ENCODE assay signal across 1 cellular context in the genomic region with DNA sequence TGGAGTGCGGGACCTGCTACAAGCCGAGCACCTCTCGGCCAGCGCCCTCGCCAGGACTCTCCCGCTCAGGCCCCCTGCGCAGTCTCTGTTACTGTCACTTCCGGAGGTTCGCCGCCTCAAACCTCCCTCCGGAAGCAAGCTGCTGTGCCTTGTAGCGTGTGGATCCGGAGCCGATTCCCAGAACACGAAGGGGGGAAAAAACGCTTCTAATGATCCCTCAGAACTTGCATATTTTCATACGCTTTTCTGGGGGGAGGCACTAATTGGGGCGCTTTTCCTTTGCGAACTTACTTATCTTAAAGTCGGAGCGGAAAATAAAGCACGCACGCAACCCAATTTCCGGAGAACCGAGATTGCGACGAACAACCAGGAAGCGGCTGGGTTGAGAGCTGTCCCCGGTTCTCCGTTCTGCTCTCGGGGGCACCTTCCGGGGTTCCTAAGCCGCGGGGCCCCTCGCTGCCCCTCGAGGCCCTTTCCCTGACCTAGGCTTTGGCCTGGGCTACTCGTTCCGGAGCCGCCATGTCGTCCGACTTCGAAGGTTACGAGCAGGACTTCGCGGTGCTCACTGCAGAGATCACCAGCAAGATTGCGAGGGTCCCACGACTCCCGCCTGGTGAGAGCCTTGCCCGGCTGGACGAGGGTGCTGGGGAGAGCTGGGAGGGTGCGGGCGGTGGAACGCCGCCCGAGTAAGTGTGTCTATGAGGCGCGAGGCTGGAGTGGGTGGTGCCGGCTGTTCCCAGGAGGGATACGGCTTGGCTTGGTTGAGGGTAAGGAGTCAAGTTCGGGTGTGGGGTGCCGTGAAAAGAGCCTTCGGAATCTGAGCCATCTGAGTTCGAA.
TF ChIP-seq lines count a peak whose summit lies in the region.

A gene (plus strand): TSS at position 361 of the 837 bp plus-strand sequence. CDS start 159 bp downstream, at position 520.
A gene with protein sequence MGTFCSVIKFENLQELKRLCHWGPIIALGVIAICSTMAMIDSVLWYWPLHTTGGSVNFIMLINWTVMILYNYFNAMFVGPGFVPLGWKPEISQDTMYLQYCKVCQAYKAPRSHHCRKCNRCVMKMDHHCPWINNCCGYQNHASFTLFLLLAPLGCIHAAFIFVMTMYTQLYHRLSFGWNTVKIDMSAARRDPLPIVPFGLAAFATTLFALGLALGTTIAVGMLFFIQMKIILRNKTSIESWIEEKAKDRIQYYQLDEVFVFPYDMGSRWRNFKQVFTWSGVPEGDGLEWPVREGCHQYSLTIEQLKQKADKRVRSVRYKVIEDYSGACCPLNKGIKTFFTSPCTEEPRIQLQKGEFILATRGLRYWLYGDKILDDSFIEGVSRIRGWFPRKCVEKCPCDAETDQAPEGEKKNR (minus strand): TSS at position 60 of the 837 bp plus-strand sequence. CDS start 1,478 bp downstream, outside the sequence.

TF ChIP-seq in HepG2, 621 proteins besides CTCF, POLR2A, EP300 and RAD21 (continued from another document):
- TF ChIP-seq MAZ (IDR thresholded peaks at IDR 0.05; ENCODE audit: borderline replicate concordance, low read depth, low read length): peak; percentile 47; the same call in 1 of the 2 replicates
- no peak for TF ChIP-seq MAZ (CRISPR knock-in tag; IDR thresholded peaks at IDR 0.05; ENCODE audit: low read depth)
- TF ChIP-seq, protein P1, sequence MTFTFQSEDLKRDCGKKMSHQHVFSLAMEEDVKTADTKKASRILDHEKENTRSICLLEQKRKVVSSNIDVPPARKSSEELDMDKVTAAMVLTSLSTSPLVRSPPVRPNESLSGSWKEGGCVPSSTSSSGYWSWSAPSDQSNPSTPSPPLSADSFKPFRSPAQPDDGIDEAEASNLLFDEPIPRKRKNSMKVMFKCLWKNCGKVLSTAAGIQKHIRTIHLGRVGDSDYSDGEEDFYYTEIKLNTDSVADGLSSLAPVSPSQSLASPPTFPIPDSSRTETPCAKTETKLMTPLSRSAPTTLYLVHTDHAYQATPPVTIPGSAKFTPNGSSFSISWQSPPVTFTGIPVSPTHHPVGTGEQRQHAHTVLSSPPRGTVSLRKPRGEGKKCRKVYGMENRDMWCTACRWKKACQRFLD (CRISPR knock-in tag; IDR thresholded peaks at IDR 0.05; ENCODE audit: borderline replicate concordance): peak; percentile 41; the same call in 1 of the 2 replicates
- no peak for TF ChIP-seq ZSCAN30 (CRISPR knock-in tag; IDR thresholded peaks at IDR 0.05)
- TF ChIP-seq, protein P2, sequence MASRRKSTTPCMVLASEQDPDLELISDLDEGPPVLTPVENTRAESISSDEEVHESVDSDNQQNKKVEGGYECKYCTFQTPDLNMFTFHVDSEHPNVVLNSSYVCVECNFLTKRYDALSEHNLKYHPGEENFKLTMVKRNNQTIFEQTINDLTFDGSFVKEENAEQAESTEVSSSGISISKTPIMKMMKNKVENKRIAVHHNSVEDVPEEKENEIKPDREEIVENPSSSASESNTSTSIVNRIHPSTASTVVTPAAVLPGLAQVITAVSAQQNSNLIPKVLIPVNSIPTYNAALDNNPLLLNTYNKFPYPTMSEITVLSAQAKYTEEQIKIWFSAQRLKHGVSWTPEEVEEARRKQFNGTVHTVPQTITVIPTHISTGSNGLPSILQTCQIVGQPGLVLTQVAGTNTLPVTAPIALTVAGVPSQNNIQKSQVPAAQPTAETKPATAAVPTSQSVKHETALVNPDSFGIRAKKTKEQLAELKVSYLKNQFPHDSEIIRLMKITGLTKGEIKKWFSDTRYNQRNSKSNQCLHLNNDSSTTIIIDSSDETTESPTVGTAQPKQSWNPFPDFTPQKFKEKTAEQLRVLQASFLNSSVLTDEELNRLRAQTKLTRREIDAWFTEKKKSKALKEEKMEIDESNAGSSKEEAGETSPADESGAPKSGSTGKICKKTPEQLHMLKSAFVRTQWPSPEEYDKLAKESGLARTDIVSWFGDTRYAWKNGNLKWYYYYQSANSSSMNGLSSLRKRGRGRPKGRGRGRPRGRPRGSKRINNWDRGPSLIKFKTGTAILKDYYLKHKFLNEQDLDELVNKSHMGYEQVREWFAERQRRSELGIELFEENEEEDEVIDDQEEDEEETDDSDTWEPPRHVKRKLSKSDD (CRISPR knock-in tag; IDR thresholded peaks at IDR 0.05; ENCODE audit: low read depth): no peak
- TF ChIP-seq SRF (IDR thresholded peaks at IDR 0.05; ENCODE audit: low read depth, low read length): no peak
- no peak for TF ChIP-seq SUZ12 (IDR thresholded peaks at IDR 0.05; ENCODE audit: low read depth, low read length)
- TF ChIP-seq MIER3 (CRISPR knock-in tag; IDR thresholded peaks at IDR 0.05; ENCODE audit: borderline replicate concordance): no peak
- TF ChIP-seq, protein P3, sequence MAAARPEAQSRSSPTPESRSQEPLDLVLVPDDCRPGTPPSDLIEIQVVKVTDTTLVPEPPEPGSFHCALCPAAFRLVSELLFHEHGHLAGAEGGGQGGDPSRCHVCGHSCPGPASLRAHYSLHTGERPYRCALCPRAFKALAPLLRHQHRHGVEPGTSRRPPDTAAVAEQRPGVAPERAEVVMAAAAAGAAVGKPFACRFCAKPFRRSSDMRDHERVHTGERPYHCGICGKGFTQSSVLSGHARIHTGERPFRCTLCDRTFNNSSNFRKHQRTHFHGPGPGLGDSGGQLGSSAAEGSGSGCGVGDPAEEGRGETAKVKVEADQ (CRISPR knock-in tag; IDR thresholded peaks at IDR 0.05; ENCODE audit: borderline replicate concordance): peak; percentile 74; the same call in 1 of the 2 replicates
- TF ChIP-seq PITX1 (CRISPR knock-in tag; IDR thresholded peaks at IDR 0.05): no peak
- 0 out of 2 replicates have a peak, but pooled peaks have one; percentile 23 for TF ChIP-seq ZNF879 (CRISPR knock-in tag; IDR thresholded peaks at IDR 0.05)
- no peak for TF ChIP-seq BCL6 (CRISPR knock-in tag; IDR thresholded peaks at IDR 0.05)
- no peak for TF ChIP-seq HOXD1 (CRISPR knock-in tag; IDR thresholded peaks at IDR 0.05)
